Comparison of ENCODE assay signal across 8 cellular contexts in genomic region chr11:10657308-10658271, GRCh38. TPM values are rescaled to one million over a fixed set of nuclear protein-coding genes. Genes with fewer than 3 reads are reported as not detected.
DNase-seq lines count a peak whose midpoint lies in the region; ATAC-seq and TF ChIP-seq lines count a peak whose summit lies in the region.

No MANE protein-coding gene starts in this region.

- peaks cover 0 to 35% of the 10 kb centered on the region in 2 donors for H3K4me1 ChIP-seq in lung (ENCODE audit: control insufficient read depth in 2 of 2, insufficient read depth in 2 of 2, low read length in 2 of 2)
- no peaks in the 10 kb centered on the region for H3K4me1 ChIP-seq in naive thymus-derived CD4-positive, alpha-beta T cell (ENCODE audit: control insufficient read depth in 2 of 2, insufficient read depth in 2 of 2, low read length in 2 of 2)

- peak overlapping the region in 1 of 2 donors; percentile 92 for H3K27ac ChIP-seq in lung (ENCODE audit: low read depth in 1 of 2, low read length in 1 of 2)
- H3K27ac ChIP-seq in naive thymus-derived CD4-positive, alpha-beta T cell (ENCODE audit: low read depth, low read length): no peak overlapping the region

- CTCF ChIA-PET in naive thymus-derived CD4-positive, alpha-beta T cell (lab: Charles Lee): interaction anchor here (1.0 kb wide), 1 partner anchor 251 kb away, joined by 3 read pairs; no protein-coding TSS in a partner anchor

- H3K9me3 ChIP-seq in lung (ENCODE audit: control insufficient read depth in 2 of 2, insufficient read depth in 1 of 2, low read length in 1 of 2): no peaks in the 10 kb centered on the region
- no peaks in the 10 kb centered on the region for H3K9me3 ChIP-seq in naive thymus-derived CD4-positive, alpha-beta T cell (ENCODE audit: control insufficient read depth in 2 of 3, low read length in 3 of 3)

- POLR2A ChIA-PET in naive thymus-derived CD4-positive, alpha-beta T cell (lab: Charles Lee): no interaction called here

- no peak for TF ChIP-seq CTCF in lung (IDR thresholded peaks at IDR 0.05; ENCODE audit: control extremely low read depth, extremely low read depth)

- peaks cover 3% of the 10 kb centered on the region for H3K27me3 Mint-ChIP-seq in T-helper 2 cell treated with Interferon-gamma antibody and Interleukin-4, amounts not matched to agents 5 μg/mL and 100 μg/mL, for 36 hours (ENCODE audit: low read depth)
- no peaks in the 10 kb centered on the region for H3K27me3 Mint-ChIP-seq in activated T-helper 2 cell treated with anti-CD3 and anti-CD28 coated beads, Interferon-gamma antibody, Interleukin-2, Interleukin-4, amounts not matched to agents 10 μg/mL and 5 μg/mL and 100 μg/mL, durations not matched to agents 14 hours and 24 hours and 36 hours (ENCODE audit: low read depth)
- no peaks in the 10 kb centered on the region for H3K27me3 Mint-ChIP-seq in naive thymus-derived CD4-positive, alpha-beta T cell

- H3K9me3 Mint-ChIP-seq in T-helper 2 cell treated with Interferon-gamma antibody and Interleukin-4, amounts not matched to agents 5 μg/mL and 100 μg/mL, for 36 hours: no peaks in the 10 kb centered on the region
- H3K9me3 Mint-ChIP-seq in activated T-helper 2 cell treated with anti-CD3 and anti-CD28 coated beads, Interferon-gamma antibody, Interleukin-2, Interleukin-4, amounts not matched to agents 10 μg/mL and 5 μg/mL and 100 μg/mL, durations not matched to agents 14 hours and 24 hours and 36 hours: no peaks in the 10 kb centered on the region
- H3K9me3 Mint-ChIP-seq in naive thymus-derived CD4-positive, alpha-beta T cell: no peaks in the 10 kb centered on the region

- ATAC-seq in HG03039 (IDR thresholded peaks at IDR 0.05; ENCODE audit: unreplicated experiment): peak; percentile 47
- ATAC-seq in lung (ENCODE audit: insufficient read depth, low FRiP score): peak; percentile 8
- ATAC-seq in naive thymus-derived CD4-positive, alpha-beta T cell: no peak

- H3K27ac Mint-ChIP-seq in T-helper 2 cell treated with Interferon-gamma antibody and Interleukin-4, amounts not matched to agents 5 μg/mL and 100 μg/mL, for 36 hours: peak overlapping the region; percentile 33
- peak overlapping the region; percentile 77 for H3K27ac Mint-ChIP-seq in activated T-helper 2 cell treated with anti-CD3 and anti-CD28 coated beads, Interferon-gamma antibody, Interleukin-2, Interleukin-4, amounts not matched to agents 10 μg/mL and 5 μg/mL and 100 μg/mL, durations not matched to agents 14 hours and 24 hours and 36 hours
- peak overlapping the region in 1 of 9 donors; percentile 69 for H3K27ac Mint-ChIP-seq in naive thymus-derived CD4-positive, alpha-beta T cell

- WGBS in lung, 2 donors: 53 to 65% methylated on average over 20 of the region's 20 CpGs

- no peaks in the 10 kb centered on the region for H3K36me3 ChIP-seq in lung (ENCODE audit: control insufficient read depth in 2 of 2, insufficient read depth in 2 of 2, low read length in 2 of 2)
- H3K36me3 ChIP-seq in naive thymus-derived CD4-positive, alpha-beta T cell (ENCODE audit: control insufficient read depth in 2 of 3, insufficient read depth in 3 of 3, low read length in 3 of 3): no peaks in the 10 kb centered on the region

- no peak overlapping the region for H3K4me3 ChIP-seq in lung
- no peak overlapping the region for H3K4me3 ChIP-seq in naive thymus-derived CD4-positive, alpha-beta T cell (ENCODE audit: low read length)

- no peaks in the 10 kb centered on the region for H3K36me3 Mint-ChIP-seq in T-helper 2 cell treated with Interferon-gamma antibody and Interleukin-4, amounts not matched to agents 5 μg/mL and 100 μg/mL, for 36 hours (ENCODE audit: low read depth)
- H3K36me3 Mint-ChIP-seq in activated T-helper 2 cell treated with anti-CD3 and anti-CD28 coated beads, Interferon-gamma antibody, Interleukin-2, Interleukin-4, amounts not matched to agents 10 μg/mL and 5 μg/mL and 100 μg/mL, durations not matched to agents 14 hours and 24 hours and 36 hours (ENCODE audit: low read depth): no peaks in the 10 kb centered on the region
- no peaks in the 10 kb centered on the region for H3K36me3 Mint-ChIP-seq in naive thymus-derived CD4-positive, alpha-beta T cell

- H3K27me3 ChIP-seq in lung (ENCODE audit: control insufficient read depth, insufficient read depth): no peaks in the 10 kb centered on the region
- H3K27me3 ChIP-seq in naive thymus-derived CD4-positive, alpha-beta T cell (ENCODE audit: control insufficient read depth in 2 of 2, insufficient read depth in 2 of 2, low read length in 2 of 2): no peaks in the 10 kb centered on the region

- H3K4me3 Mint-ChIP-seq in T-helper 2 cell treated with Interferon-gamma antibody and Interleukin-4, amounts not matched to agents 5 μg/mL and 100 μg/mL, for 36 hours: peak overlapping the region; percentile 17
- no peak overlapping the region for H3K4me3 Mint-ChIP-seq in activated T-helper 2 cell treated with anti-CD3 and anti-CD28 coated beads, Interferon-gamma antibody, Interleukin-2, Interleukin-4, amounts not matched to agents 10 μg/mL and 5 μg/mL and 100 μg/mL, durations not matched to agents 14 hours and 24 hours and 36 hours (ENCODE audit: low read depth)
- H3K4me3 Mint-ChIP-seq in naive thymus-derived CD4-positive, alpha-beta T cell: peak overlapping the region in 1 of 10 donors; percentile 44

- peaks cover 22% of the 10 kb centered on the region for H3K4me1 Mint-ChIP-seq in T-helper 2 cell treated with Interferon-gamma antibody and Interleukin-4, amounts not matched to agents 5 μg/mL and 100 μg/mL, for 36 hours (ENCODE audit: low read depth)
- H3K4me1 Mint-ChIP-seq in activated T-helper 2 cell treated with anti-CD3 and anti-CD28 coated beads, Interferon-gamma antibody, Interleukin-2, Interleukin-4, amounts not matched to agents 10 μg/mL and 5 μg/mL and 100 μg/mL, durations not matched to agents 14 hours and 24 hours and 36 hours (ENCODE audit: low read depth): peaks cover 31% of the 10 kb centered on the region
- peaks cover 0 to 38% (median 0%) of the 10 kb centered on the region in 7 donors for H3K4me1 Mint-ChIP-seq in naive thymus-derived CD4-positive, alpha-beta T cell

- DNase-seq in T-helper 2 cell treated with Interferon-gamma antibody and Interleukin-4, amounts not matched to agents 5 μg/mL and 100 μg/mL, for 36 hours (ENCODE audit: low spot score): peak; percentile 23
- DNase-seq in T-helper 2 cell (no peak), lung (ENCODE audit: low spot score) (no peak), cerebellar nuclear complex (lab: John Stamatoyannopoulos, UW) (no peak), SHP77 (lab: John Stamatoyannopoulos, UW) (no peak)
- DNase-seq in activated T-helper 2 cell treated with anti-CD3 and anti-CD28 coated beads, Interferon-gamma antibody, Interleukin-2, Interleukin-4, amounts not matched to agents 10 μg/mL and 5 μg/mL and 100 μg/mL, durations not matched to agents 14 hours and 24 hours and 36 hours (ENCODE audit: low spot score): no peak
- no peak for DNase-seq in naive thymus-derived CD4-positive, alpha-beta T cell

- intact Hi-C loops in activated T-helper 2 cell treated with anti-CD3 and anti-CD28 coated beads, Interferon-gamma antibody, Interleukin-2, Interleukin-4, amounts not matched to agents 10 μg/mL and 5 μg/mL and 100 μg/mL, durations not matched to agents 14 hours and 24 hours and 36 hours (cut with micrococcal nuclease): loop anchor here (1.0 to 10.0 kb wide), 3 partner anchors 69 to 203 kb away; partner anchors contain the start of genes AMPD3 and RNF141
- intact Hi-C loops in naive thymus-derived CD4-positive, alpha-beta T cell (cut with micrococcal nuclease): loop anchor here in 1 of 2 donors (10.0 kb wide), 2 partner anchors 113 to 453 kb away; partner anchors contain the start of gene RNF141

RNA-seq across cellular contexts. Expression of gene IRAG1, which starts 36.0 kb away (rescaled TPM):
- total RNA-seq in activated T-helper 2 cell treated with anti-CD3 and anti-CD28 coated beads, Interferon-gamma antibody, Interleukin-2, Interleukin-4, amounts not matched to agents 10 μg/mL and 5 μg/mL and 100 μg/mL, durations not matched to agents 14 hours and 24 hours and 36 hours: not detected in 2 replicates
- total RNA-seq in lung: 10 to 100 TPM; 16.1 to 17.0 TPM
- 10 to 100 TPM in 1 of 2 donors, 1 to 10 TPM in 1; 2.8 to 10.4 TPM for polyA plus RNA-seq in lung
- 1 to 10 TPM in 1 of 5 experiments, under 1 TPM in 1, not detected in 3; 0.11 to 1.4 TPM for total RNA-seq in naive thymus-derived CD4-positive, alpha-beta T cell
- polyA plus RNA-seq in naive thymus-derived CD4-positive, alpha-beta T cell: not detected

Comparison
In these comparisons a context has a peak if more than half of its experiments do, and no peak if none do; other contexts are left out.
1. RNA of gene IRAG1, which starts 36.0 kb away (total RNA-seq): 16.1 to 17.0 TPM in lung; 0.11 to 1.4 TPM in naive thymus-derived CD4-positive, alpha-beta T cell and not detected in activated T-helper 2 cell treated with anti-CD3 and anti-CD28 coated beads, Interferon-gamma antibody, Interleukin-2, Interleukin-4, amounts not matched to agents 10 μg/mL and 5 μg/mL and 100 μg/mL, durations not matched to agents 14 hours and 24 hours and 36 hours; every median in the first group is over 4 times any median in the second.